ENCODE assay signal across 8 cellular contexts in the genomic region with DNA sequence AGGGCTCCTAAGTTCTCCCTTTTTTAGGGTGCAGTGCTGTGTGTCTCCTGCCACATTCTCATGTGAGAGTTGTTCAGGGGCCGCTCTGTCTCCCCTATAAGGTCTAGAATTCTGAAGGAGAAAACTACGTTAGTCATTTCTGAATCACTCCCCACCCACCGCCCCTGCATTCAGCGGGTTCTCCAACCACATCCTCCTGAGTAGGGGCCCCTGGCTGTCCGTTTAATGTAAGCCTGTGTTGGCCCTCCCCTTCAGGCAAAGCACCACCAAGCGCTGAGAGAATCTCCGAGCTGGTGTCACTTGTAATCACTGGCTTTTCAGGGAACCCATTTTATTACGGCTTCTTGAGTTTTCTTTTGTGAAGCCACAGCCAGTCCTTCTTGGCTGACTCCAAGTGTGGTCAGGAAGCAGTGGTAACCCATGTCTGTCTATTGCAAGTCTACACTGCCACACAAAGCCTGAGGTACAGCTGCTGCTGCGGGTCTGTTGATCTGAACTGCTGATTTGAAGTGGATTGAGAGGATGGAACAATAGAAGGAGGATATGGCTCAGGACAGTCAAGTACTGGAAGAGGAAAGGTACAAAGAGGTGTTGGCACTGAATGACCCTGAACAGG. TPM values are rescaled to one million over a fixed set of nuclear protein-coding genes. Genes with fewer than 3 reads are reported as not detected.
DNase-seq lines count a peak whose midpoint lies in the region; ATAC-seq and TF ChIP-seq lines count a peak whose summit lies in the region.

No MANE protein-coding gene starts in this region.

- no peak overlapping the region for H3K27ac Mint-ChIP-seq in Calu3 (ENCODE audit: unreplicated experiment)

- H3K9me3 ChIP-seq in right atrium auricular region: peaks cover 0 to 10% of the 10 kb centered on the region in 2 donors

- H3K27me3 Mint-ChIP-seq in Calu3 (ENCODE audit: unreplicated experiment): no peaks in the 10 kb centered on the region

- no peak for TF ChIP-seq CTCF in Calu3 (IDR thresholded peaks at IDR 0.05; ENCODE audit: unreplicated experiment)
- TF ChIP-seq CTCF in right atrium auricular region (IDR thresholded peaks at IDR 0.05): no peak

- H3K27ac ChIP-seq in right atrium auricular region: no peak overlapping the region

- no peaks in the 10 kb centered on the region for H3K36me3 ChIP-seq in right atrium auricular region

- ATAC-seq in GM18499 (IDR thresholded peaks at IDR 0.05; ENCODE audit: insufficient read depth, unreplicated experiment) (peak; percentile 80), HG02840 (IDR thresholded peaks at IDR 0.05; ENCODE audit: low FRiP score, unreplicated experiment) (peak; percentile 73)

- BruUV-seq in Calu3 (replicated peaks; lab: Mats Ljungman, UMichigan): no TSS peak

- no peaks in the 10 kb centered on the region for H3K36me3 Mint-ChIP-seq in Calu3 (ENCODE audit: insufficient read depth, unreplicated experiment)

- H3K4me1 ChIP-seq in right atrium auricular region: no peaks in the 10 kb centered on the region

- H3K27me3 ChIP-seq in right atrium auricular region: no peaks in the 10 kb centered on the region

- no peaks in the 10 kb centered on the region for H3K4me1 Mint-ChIP-seq in Calu3 (ENCODE audit: low read depth, unreplicated experiment)

- intact Hi-C loops in Calu3 (cut with micrococcal nuclease; ENCODE audit: unreplicated experiment): no loop called here

- H3K4me3 Mint-ChIP-seq in Calu3 (ENCODE audit: low read depth, unreplicated experiment): no peak overlapping the region

- peak; percentile 85 for DNase-seq in NK-92 treated with Interleukin-12 subunit alpha and Interleukin-12 subunit beta, amount 100 ng/mL, for 24 hours (lab: John Stamatoyannopoulos, UW)
- peak; percentile 81 for DNase-seq in activated naive CD4-positive, alpha-beta T cell treated with anti-CD3 and anti-CD28 coated beads, Interleukin-2, amount 50 U/mL, for 16 hours
- peak; percentile 51 for DNase-seq in stimulated activated CD8-positive, alpha-beta memory T cell treated with anti-CD3 and anti-CD28 coated beads, Interleukin-15, amount 100 ng/mL, for 1 hour (ENCODE audit: low read depth)
- no peak for DNase-seq in Calu3
- no peak for DNase-seq in retina
- DNase-seq in right atrium auricular region (ENCODE audit: low spot score): no peak

- H3K9me3 Mint-ChIP-seq in Calu3 (ENCODE audit: low read depth, unreplicated experiment): peaks cover 6% of the 10 kb centered on the region

- H3K4me3 ChIP-seq in right atrium auricular region: no peak overlapping the region

- CTCF ChIA-PET in Calu3 (lab: Charles Lee): no interaction called here

RNA-seq across cellular contexts. Expression of gene LCT, which starts 16.9 kb away (rescaled TPM):
- 1.3 and 1.4 TPM in 2 replicates for total RNA-seq in Calu3 (2022)
- total RNA-seq in right atrium auricular region: not detected

RNA-seq across cellular contexts. Expression of gene MCM6, which starts 56.1 kb away (rescaled TPM):
- total RNA-seq in Calu3 (2022): 40.0 and 44.1 TPM in 2 replicates
- 1 to 10 TPM; 3.2 to 4.4 TPM for total RNA-seq in right atrium auricular region

Comparison
In these comparisons a context has a peak if more than half of its experiments do, and no peak if none do; other contexts are left out.
1. DNase-seq: peak in NK-92 treated with Interleukin-12 subunit alpha and Interleukin-12 subunit beta, amount 100 ng/mL, for 24 hours (single experiment), activated naive CD4-positive, alpha-beta T cell treated with anti-CD3 and anti-CD28 coated beads, Interleukin-2, amount 50 U/mL, for 16 hours (single experiment) and stimulated activated CD8-positive, alpha-beta memory T cell treated with anti-CD3 and anti-CD28 coated beads, Interleukin-15, amount 100 ng/mL, for 1 hour (single experiment); none in Calu3 (single experiment), retina (single experiment) and right atrium auricular region (single experiment).